In genomic region chr10:3745582-3745981, GRCh38 we compare ENCODE assay signal across 26 cellular contexts. TPM values are rescaled to one million over a fixed set of nuclear protein-coding genes. Genes with fewer than 3 reads are reported as not detected.
DNase-seq lines count a peak whose midpoint lies in the region; ATAC-seq and TF ChIP-seq lines count a peak whose summit lies in the region.
"Had no signal": no experiment of that assay in that cellular context is flagged by ENCODE, and none has a peak within 500 bp of the region (broad histone marks: within the 10 kb centered on the region; RNA-seq: fewer than 3 reads in every experiment).

No MANE protein-coding gene starts in this region.

- H3K27ac ChIP-seq in effector memory CD4-positive, alpha-beta T cell (ENCODE audit: insufficient read depth, low read length, poor library complexity, severe bottlenecking), result no peak overlapping the region
- H3K27ac ChIP-seq in lower lobe of right lung, result no peak overlapping the region
- H3K27ac ChIP-seq: body of pancreas, esophagus squamous epithelium, gastroesophageal sphincter, ovary, RWPE1 had no signal

- no peaks in the 10 kb centered on the region for H3K4me1 ChIP-seq in effector memory CD4-positive, alpha-beta T cell (ENCODE audit: control insufficient read depth, insufficient read depth, low read length, poor library complexity, severe bottlenecking)
- H3K4me1 ChIP-seq in lower lobe of right lung, result peaks cover 36% of the 10 kb centered on the region

- H3K36me3 Mint-ChIP-seq in activated CD8-positive, alpha-beta memory T cell treated with anti-CD3 and anti-CD28 coated beads, Interleukin-2, amount 10 ng/mL, durations not matched to agents 7 days and 5 days, result peaks cover 2% of the 10 kb centered on the region
- H3K36me3 Mint-ChIP-seq in brain, result no peaks in the 10 kb centered on the region
- no peaks in the 10 kb centered on the region for H3K36me3 Mint-ChIP-seq in immature natural killer cell
- H3K36me3 Mint-ChIP-seq: CD4-positive, CD25-positive, alpha-beta regulatory T cell had no signal

- H3K27me3 Mint-ChIP-seq in activated CD8-positive, alpha-beta memory T cell treated with anti-CD3 and anti-CD28 coated beads, Interleukin-2, amount 10 ng/mL, durations not matched to agents 7 days and 5 days, result peaks cover 6% of the 10 kb centered on the region
- H3K27me3 Mint-ChIP-seq in brain (peaks cover 2% of the 10 kb centered on the region), immature natural killer cell (ENCODE audit: low read depth in 3 of 3) (peaks cover 1 to 12% (median 4%) of the 10 kb centered on the region in 3 donors)
- H3K27me3 Mint-ChIP-seq: CD4-positive, CD25-positive, alpha-beta regulatory T cell had no signal

- no peaks in the 10 kb centered on the region for H3K9me3 ChIP-seq in effector memory CD4-positive, alpha-beta T cell (ENCODE audit: control insufficient read depth, low read length)
- H3K9me3 ChIP-seq in lower lobe of right lung, result no peaks in the 10 kb centered on the region
- H3K9me3 ChIP-seq: body of pancreas, esophagus squamous epithelium, gastroesophageal sphincter, ovary had no signal

- CTCF ChIA-PET in activated CD8-positive, alpha-beta memory T cell treated with anti-CD3 and anti-CD28 coated beads, Interleukin-2, amount 10 ng/mL, durations not matched to agents 7 days and 5 days (lab: Charles Lee), result interaction anchor here (1.4 to 1.5 kb wide), 2 partner anchors 13 to 20 kb away, joined by 4 read pairs; no protein-coding TSS in a partner anchor

- intact Hi-C loops in lower lobe of right lung (cut with DNase I), result no loop called here

- peaks cover 21% of the 10 kb centered on the region for H3K4me1 Mint-ChIP-seq in activated CD8-positive, alpha-beta memory T cell treated with anti-CD3 and anti-CD28 coated beads, Interleukin-2, amount 10 ng/mL, durations not matched to agents 7 days and 5 days
- peaks cover 50% of the 10 kb centered on the region for H3K4me1 Mint-ChIP-seq in brain
- peaks cover under 1 to 1% of the 10 kb centered on the region in 2 donors for H3K4me1 Mint-ChIP-seq in immature natural killer cell

- TF ChIP-seq CTCF in brain (conservative IDR thresholded peaks at IDR 0.05), result no peak
- TF ChIP-seq CTCF in lower lobe of right lung (IDR thresholded peaks at IDR 0.05), result no peak

- H3K4me3 ChIP-seq in effector memory CD4-positive, alpha-beta T cell (ENCODE audit: insufficient read depth, low read depth, low read length, poor library complexity, severe bottlenecking), result no peak overlapping the region
- no peak overlapping the region for H3K4me3 ChIP-seq in lower lobe of right lung
- H3K4me3 ChIP-seq: body of pancreas, esophagus squamous epithelium, gastroesophageal sphincter, ovary had no signal

- no peak overlapping the region for H3K4me3 Mint-ChIP-seq in activated CD8-positive, alpha-beta memory T cell treated with anti-CD3 and anti-CD28 coated beads, Interleukin-2, amount 10 ng/mL, durations not matched to agents 7 days and 5 days
- H3K4me3 Mint-ChIP-seq in brain (no peak overlapping the region), immature natural killer cell (no peak overlapping the region)
- H3K4me3 Mint-ChIP-seq: CD4-positive, CD25-positive, alpha-beta regulatory T cell had no signal

- no peak overlapping the region for H3K27ac Mint-ChIP-seq in activated CD8-positive, alpha-beta memory T cell treated with anti-CD3 and anti-CD28 coated beads, Interleukin-2, amount 10 ng/mL, durations not matched to agents 7 days and 5 days
- peak overlapping the region in 4 of 5 experiments; percentile 36 to 71 (median 51) for H3K27ac Mint-ChIP-seq in brain
- no peak overlapping the region for H3K27ac Mint-ChIP-seq in immature natural killer cell
- H3K27ac Mint-ChIP-seq: CD4-positive, CD25-positive, alpha-beta regulatory T cell had no signal

- no peaks in the 10 kb centered on the region for H3K27me3 ChIP-seq in effector memory CD4-positive, alpha-beta T cell (replicated peaks; ENCODE audit: control insufficient read depth, insufficient read depth, low read length, poor library complexity, severe bottlenecking)
- H3K27me3 ChIP-seq in lower lobe of right lung (ENCODE audit: low read depth), result no peaks in the 10 kb centered on the region
- H3K27me3 ChIP-seq: body of pancreas, esophagus squamous epithelium, gastroesophageal sphincter, ovary had no signal

- no peak for ATAC-seq in activated CD8-positive, alpha-beta memory T cell treated with anti-CD3 and anti-CD28 coated beads, Interleukin-2, amount 10 ng/mL, durations not matched to agents 7 days and 5 days
- no peak for ATAC-seq in lower lobe of right lung
- ATAC-seq: body of pancreas, gastroesophageal sphincter, right cardiac atrium, SK-N-SH treated with all-trans-retinoic acid at 6 μM for 48 hours had no signal

- no peaks in the 10 kb centered on the region for H3K9me3 Mint-ChIP-seq in activated CD8-positive, alpha-beta memory T cell treated with anti-CD3 and anti-CD28 coated beads, Interleukin-2, amount 10 ng/mL, durations not matched to agents 7 days and 5 days (ENCODE audit: low read depth)
- peaks cover 0 to 5% (median 0%) of the 10 kb centered on the region in 5 experiments for H3K9me3 Mint-ChIP-seq in brain
- H3K9me3 Mint-ChIP-seq in immature natural killer cell, result no peaks in the 10 kb centered on the region
- H3K9me3 Mint-ChIP-seq: CD4-positive, CD25-positive, alpha-beta regulatory T cell had no signal

- H3K36me3 ChIP-seq in effector memory CD4-positive, alpha-beta T cell (ENCODE audit: control insufficient read depth, insufficient read depth, low read length), result no peaks in the 10 kb centered on the region
- no peaks in the 10 kb centered on the region for H3K36me3 ChIP-seq in lower lobe of right lung
- H3K36me3 ChIP-seq: esophagus squamous epithelium, gastroesophageal sphincter, ovary had no signal

- DNase-seq in activated CD8-positive, alpha-beta memory T cell treated with anti-CD3 and anti-CD28 coated beads, Interleukin-2, amount 10 ng/mL, durations not matched to agents 7 days and 5 days, result peak; percentile 21
- DNase-seq in activated CD8-positive, alpha-beta memory T cell treated with anti-CD3 and anti-CD28 coated beads, Interleukin-2, amount 50 U/mL, for 4 hours, result no peak
- DNase-seq in NCI-H2171 (lab: John Stamatoyannopoulos, UW), result peak; percentile 34
- DNase-seq in effector memory CD4-positive, alpha-beta T cell, result no peak
- DNase-seq in lower lobe of right lung, result no peak
- DNase-seq in immature natural killer cell, result no peak
- no peak for DNase-seq in NCI-H1930 (lab: John Stamatoyannopoulos, UW)
- DNase-seq: activated CD4-positive, alpha-beta T cell treated with anti-CD3 and anti-CD28 coated beads, Interleukin-2, amount 50 U/mL, for 1 hour; activated gamma-delta T cell treated with Interleukin-2 at 50 U/mL for 16 hours; activated T-cell treated with anti-CD3 and anti-CD28 coated beads, Interleukin-2, amount 50 U/mL, for 1 hour; body of pancreas; CD4-positive, CD25-positive, alpha-beta regulatory T cell; DMS79; esophagus squamous epithelium; kidney glomerular epithelial cell; mammary epithelial cell; NCI-H1048; NCI-H446 treated with DMSO at 0.1 percent for 48 hours; ovary; right cardiac atrium; stimulated activated CD4-positive, alpha-beta T cell treated with anti-CD3 and anti-CD28 coated beads, Interleukin-4, amount 100 ng/mL, for 24 hours; stimulated activated naive CD4-positive, alpha-beta T cell treated with Interleukin-2 at 50 U/mL for 16 hours had no signal

RNA-seq across cellular contexts. Expression of gene KLF6, which starts 39.4 kb away (rescaled TPM):
- total RNA-seq in activated CD8-positive, alpha-beta memory T cell treated with anti-CD3 and anti-CD28 coated beads, Interleukin-2, amount 10 ng/mL, durations not matched to agents 7 days and 5 days, result 100 to 1,000 TPM; 149 to 208 TPM
- polyA plus RNA-seq in brain (ENCODE audit: insufficient read depth, low read depth, low replicate concordance) (34.8 TPM), immature natural killer cell (100 to 1,000 TPM; 343 to 423 (median 353) TPM)
- total RNA-seq in lower lobe of right lung, result 242 TPM

Comparison
In these comparisons a context has a peak if more than half of its experiments do, and no peak if none do; other contexts are left out.
1. DNase-seq: peak in activated CD8-positive, alpha-beta memory T cell treated with anti-CD3 and anti-CD28 coated beads, Interleukin-2, amount 10 ng/mL, durations not matched to agents 7 days and 5 days (single experiment) and NCI-H2171 (single experiment); none in activated CD8-positive, alpha-beta memory T cell treated with anti-CD3 and anti-CD28 coated beads, Interleukin-2, amount 50 U/mL, for 4 hours (single experiment), effector memory CD4-positive, alpha-beta T cell (0 of 3), lower lobe of right lung (single experiment), immature natural killer cell (0 of 3) and NCI-H1930 (0 of 2).
2. H3K27ac Mint-ChIP-seq: peak in brain (4 of 5); none in activated CD8-positive, alpha-beta memory T cell treated with anti-CD3 and anti-CD28 coated beads, Interleukin-2, amount 10 ng/mL, durations not matched to agents 7 days and 5 days (single experiment) and immature natural killer cell (0 of 6).